Comparison of ENCODE assay signal across 20 cellular contexts in the genomic region with DNA sequence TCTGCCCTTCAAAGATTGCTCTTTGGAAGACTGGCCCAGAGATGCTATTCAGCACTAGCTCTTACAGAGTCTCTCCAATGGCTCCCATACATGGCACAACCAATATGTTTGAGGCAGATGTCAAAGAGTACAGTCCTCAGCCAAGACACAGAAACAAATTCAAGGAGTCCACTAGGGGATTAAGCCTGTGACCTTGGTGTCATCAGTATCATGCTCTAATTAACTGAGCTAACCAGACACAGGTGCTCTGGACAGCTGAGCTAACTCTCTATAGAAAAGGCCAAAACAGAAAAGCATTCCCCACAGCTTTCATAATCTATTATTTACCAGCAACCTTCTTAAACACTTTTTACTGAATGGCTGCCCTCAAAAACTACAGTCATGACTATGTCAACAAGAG.
"Had no signal": no experiment of that assay in that cellular context is flagged by ENCODE, and none has a peak within 500 bp of the region (broad histone marks: within the 10 kb centered on the region; RNA-seq: fewer than 3 reads in every experiment).

No MANE protein-coding gene starts in this region.

- H3K27ac ChIP-seq: epithelial cell of prostate, esophagus muscularis mucosa, gastrocnemius medialis, left ventricle myocardium inferior, lower lobe of right lung, pancreas, right lobe of liver, spleen, tibial artery, upper lobe of left lung, uterus had no signal

- H3K27me3 ChIP-seq: esophagus muscularis mucosa, gastrocnemius medialis, pancreas, right lobe of liver, spleen, tibial artery, upper lobe of left lung, uterus had no signal

- H3K4me3 ChIP-seq: esophagus muscularis mucosa, gastrocnemius medialis, left ventricle myocardium inferior, lower lobe of right lung, pancreas, right lobe of liver, spleen, tibial artery, upper lobe of left lung, uterus had no signal

- H3K36me3 ChIP-seq: esophagus muscularis mucosa, gastrocnemius medialis, left ventricle myocardium inferior, lower lobe of right lung, pancreas, right lobe of liver, spleen, tibial artery, upper lobe of left lung, uterus had no signal

- DNase-seq: effector memory CD8-positive, alpha-beta T cell; gastrocnemius medialis; immature natural killer cell; left cardiac atrium; left ventricle myocardium inferior; lower lobe of right lung; midbrain; naive B cell; occipital lobe; pancreas; right lobe of liver; spleen; stimulated activated CD4-positive, alpha-beta T cell treated with anti-CD3 and anti-CD28 coated beads, Interleukin-15, amount 100 ng/mL, for 24 hours; stimulated activated CD4-positive, alpha-beta T cell treated with anti-CD3 and anti-CD28 coated beads, Interleukin-1b, Interleukin-23, amount 100 ng/mL, for 48 hours; stimulated activated CD4-positive, alpha-beta T cell treated with anti-CD3 and anti-CD28 coated beads, Interleukin-4, amount 100 ng/mL, for 24 hours; tibial artery; upper lobe of left lung; uterus had no signal

- H3K4me1 ChIP-seq: esophagus muscularis mucosa, gastrocnemius medialis, left ventricle myocardium inferior, lower lobe of right lung, pancreas, right lobe of liver, spleen, tibial artery, upper lobe of left lung, uterus had no signal
